Comparison of ENCODE assay signal across 8 cellular contexts in the genomic region with DNA sequence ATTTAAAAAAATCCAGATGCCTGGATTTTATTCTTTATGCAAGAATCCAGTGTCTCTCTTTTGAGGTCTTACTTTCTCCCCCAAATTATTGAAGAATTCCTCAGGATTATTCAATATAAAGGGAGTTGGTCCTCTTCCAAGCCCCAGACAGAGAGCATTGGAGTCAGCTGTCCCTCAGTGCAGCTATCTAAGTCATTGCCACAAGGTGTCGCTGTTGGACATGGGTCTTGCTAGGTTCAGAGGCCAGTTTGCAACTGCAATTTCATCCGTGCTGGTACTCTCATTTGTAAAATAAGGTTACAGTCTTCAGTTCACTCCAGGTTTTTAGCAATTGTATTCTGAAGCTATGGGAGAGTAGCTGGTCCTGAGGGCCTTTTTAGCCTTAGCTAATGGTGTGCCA. TPM values are rescaled to one million over a fixed set of nuclear protein-coding genes. Genes with fewer than 3 reads are reported as not detected.
A peak's percentile ranks its signal among the peaks of the same experiment; 100 is the strongest.
DNase-seq lines count a peak whose midpoint lies in the region; ATAC-seq and TF ChIP-seq lines count a peak whose summit lies in the region.

No MANE protein-coding gene starts in this region.

- H3K27ac ChIP-seq in OCI-LY1 (ENCODE audit: low read depth, low read length, poor library complexity, severe bottlenecking) (no peak overlapping the region), brain microvascular endothelial cell (no peak overlapping the region), lower lobe of right lung (no peak overlapping the region)

- in situ Hi-C loops in brain microvascular endothelial cell (cut with HindIII; ENCODE audit: low pct_ligation_motif_present, low sequenced_read_pairs) = no loop called here

- H3F3A ChIP-seq in OCI-LY1 (ENCODE audit: insufficient read depth, low read length) = no peaks in the 10 kb centered on the region

- no peaks in the 10 kb centered on the region for H3K36me3 ChIP-seq in OCI-LY1 (ENCODE audit: insufficient read depth, low read length)
- H3K36me3 ChIP-seq in brain microvascular endothelial cell (replicated peaks) = no peaks in the 10 kb centered on the region
- H3K36me3 ChIP-seq in lower lobe of right lung = no peaks in the 10 kb centered on the region

- TF ChIP-seq CTCF in OCI-LY1 (IDR thresholded peaks at IDR 0.05; ENCODE audit: low read length) = peak; percentile 76
- peak; percentile 85 for TF ChIP-seq CTCF in brain microvascular endothelial cell (IDR thresholded peaks at IDR 0.05; ENCODE audit: low read depth, low read length, missing control alignments)
- peak; percentile 73 for TF ChIP-seq CTCF in lower lobe of right lung (IDR thresholded peaks at IDR 0.05)

- no peak overlapping the region for H3K27ac Mint-ChIP-seq in natural killer cell treated with Interleukin-12 subunit alpha and Interleukin-12 subunit beta and Interleukin-15 and Interleukin-18, amount 100 ng/mL, for 72 hours

- H3K9ac ChIP-seq in OCI-LY1 (ENCODE audit: low read length) = no peak overlapping the region

- H3K79me2 ChIP-seq in OCI-LY1 (ENCODE audit: insufficient read depth, low read length) = no peaks in the 10 kb centered on the region

- intact Hi-C loops in lower lobe of right lung (cut with DNase I) = loop anchor here (10.0 kb wide), 1 partner anchor 241 kb away; no protein-coding TSS in a partner anchor

- no peaks in the 10 kb centered on the region for H3K9me3 Mint-ChIP-seq in natural killer cell treated with Interleukin-12 subunit alpha and Interleukin-12 subunit beta and Interleukin-15 and Interleukin-18, amount 100 ng/mL, for 72 hours

- H2AFZ ChIP-seq in OCI-LY1 (ENCODE audit: low read length) = no peak overlapping the region

- H4K20me1 ChIP-seq in OCI-LY1 (ENCODE audit: insufficient read depth, low read length) = no peaks in the 10 kb centered on the region

- peaks cover 17 to 23% of the 10 kb centered on the region in 2 donors for H3K27me3 Mint-ChIP-seq in natural killer cell treated with Interleukin-12 subunit alpha and Interleukin-12 subunit beta and Interleukin-15 and Interleukin-18, amount 100 ng/mL, for 72 hours

- no peaks in the 10 kb centered on the region for H3K4me1 Mint-ChIP-seq in natural killer cell treated with Interleukin-12 subunit alpha and Interleukin-12 subunit beta and Interleukin-15 and Interleukin-18, amount 100 ng/mL, for 72 hours (ENCODE audit: low read depth in 2 of 2)

- DNase-seq in stimulated activated CD4-positive, alpha-beta T cell treated with anti-CD3 and anti-CD28 coated beads, Interleukin-12 subunit alpha, Interleukin-12 subunit beta, amount 100 ng/mL, for 48 hours (ENCODE audit: low read depth in 2 of 3, low spot score in 1 of 3) = peak; percentile 18 to 57 (median 38)
- no peak for DNase-seq in stimulated activated CD4-positive, alpha-beta T cell treated with anti-CD3 and anti-CD28 coated beads, Interleukin-4, amount 100 ng/mL, for 1 hour
- DNase-seq in brain microvascular endothelial cell = peak; percentile 37
- DNase-seq in lower lobe of right lung = no peak
- DNase-seq in activated gamma-delta T cell treated with Interleukin-2 at 50 U/mL for 16 hours = no peak
- no peak for DNase-seq in natural killer cell treated with Interleukin-12 subunit alpha and Interleukin-12 subunit beta and Interleukin-15 and Interleukin-18, amount 100 ng/mL, for 72 hours (ENCODE audit: low spot score)

- H3K4me2 ChIP-seq in OCI-LY1 (ENCODE audit: low read length) = no peak overlapping the region

- no peak overlapping the region for H3K4me3 Mint-ChIP-seq in natural killer cell treated with Interleukin-12 subunit alpha and Interleukin-12 subunit beta and Interleukin-15 and Interleukin-18, amount 100 ng/mL, for 72 hours

- no peaks in the 10 kb centered on the region for H3K36me3 Mint-ChIP-seq in natural killer cell treated with Interleukin-12 subunit alpha and Interleukin-12 subunit beta and Interleukin-15 and Interleukin-18, amount 100 ng/mL, for 72 hours

- H3K27me3 ChIP-seq in OCI-LY1 (ENCODE audit: insufficient read depth, low read length) (no peaks in the 10 kb centered on the region), brain microvascular endothelial cell (replicated peaks) (no peaks in the 10 kb centered on the region), lower lobe of right lung (ENCODE audit: low read depth) (peaks cover 5% of the 10 kb centered on the region)

- H3K4me1 ChIP-seq in OCI-LY1 (ENCODE audit: insufficient read depth, low read length, severe bottlenecking) = no peaks in the 10 kb centered on the region
- H3K4me1 ChIP-seq in lower lobe of right lung = no peaks in the 10 kb centered on the region

- H3K4me3 ChIP-seq in OCI-LY1 (ENCODE audit: low read depth, low read length, poor library complexity, severe bottlenecking) (no peak overlapping the region), brain microvascular endothelial cell (ENCODE audit: low read depth, low read length) (no peak overlapping the region), lower lobe of right lung (no peak overlapping the region)

- peak; percentile 46 for ATAC-seq in HG03175 (IDR thresholded peaks at IDR 0.05; ENCODE audit: unreplicated experiment)
- peak; percentile 74 to 85 for ATAC-seq in lower lobe of right lung
- no peak for ATAC-seq in natural killer cell treated with Interleukin-12 subunit alpha and Interleukin-12 subunit beta and Interleukin-15 and Interleukin-18, amount 100 ng/mL, for 72 hours

- no peaks in the 10 kb centered on the region for H3K9me2 ChIP-seq in OCI-LY1 (ENCODE audit: low read depth, low read length)

- peaks cover 8% of the 10 kb centered on the region for H3K9me3 ChIP-seq in OCI-LY1 (ENCODE audit: low read length)
- H3K9me3 ChIP-seq in lower lobe of right lung = peaks cover 11% of the 10 kb centered on the region

RNA-seq across cellular contexts. Expression of gene CCN2, which starts 27.8 kb away (rescaled TPM):
- total RNA-seq in lower lobe of right lung = 83.1 TPM
- total RNA-seq in natural killer cell treated with Interleukin-12 subunit alpha and Interleukin-12 subunit beta and Interleukin-15 and Interleukin-18, amount 100 ng/mL, for 72 hours = not detected

Comparison
In these comparisons a context has a peak if more than half of its experiments do, and no peak if none do; other contexts are left out.
1. DNase-seq: peak in stimulated activated CD4-positive, alpha-beta T cell treated with anti-CD3 and anti-CD28 coated beads, Interleukin-12 subunit alpha, Interleukin-12 subunit beta, amount 100 ng/mL, for 48 hours (3 of 3) and brain microvascular endothelial cell (single experiment); none in stimulated activated CD4-positive, alpha-beta T cell treated with anti-CD3 and anti-CD28 coated beads, Interleukin-4, amount 100 ng/mL, for 1 hour (single experiment), lower lobe of right lung (single experiment), activated gamma-delta T cell treated with Interleukin-2 at 50 U/mL for 16 hours (single experiment) and natural killer cell treated with Interleukin-12 subunit alpha and Interleukin-12 subunit beta and Interleukin-15 and Interleukin-18, amount 100 ng/mL, for 72 hours (single experiment).
2. ATAC-seq: peak in HG03175 (single experiment) and lower lobe of right lung (2 of 2); none in natural killer cell treated with Interleukin-12 subunit alpha and Interleukin-12 subunit beta and Interleukin-15 and Interleukin-18, amount 100 ng/mL, for 72 hours (0 of 2).
3. RNA of gene CCN2, which starts 27.8 kb away (total RNA-seq): 83.1 TPM in lower lobe of right lung (single experiment); not detected in natural killer cell treated with Interleukin-12 subunit alpha and Interleukin-12 subunit beta and Interleukin-15 and Interleukin-18, amount 100 ng/mL, for 72 hours; every median in the first group is over 10 times any median in the second.
4. Peak in every context shown above with its lines, with median percentiles within 50 percentile points of each other: CTCF ChIP-seq.